Comparison of ENCODE assay signal across 19 cellular contexts in genomic region chr22:46747646-46748045, GRCh38.
"Had no signal": no experiment of that assay in that cellular context is flagged by ENCODE, and none has a peak within 500 bp of the region (broad histone marks: within the 10 kb centered on the region; RNA-seq: fewer than 3 reads in every experiment).

No MANE protein-coding gene starts in this region.

- DNase-seq: activated CD4-positive, alpha-beta T cell treated with anti-CD3 and anti-CD28 coated beads, Interleukin-2, amount 10 ng/mL, durations not matched to agents 24 days and 14 days; activated naive CD4-positive, alpha-beta T cell treated with anti-CD3 and anti-CD28 coated beads, Interleukin-2, amount 50 U/mL, for 16 hours; adrenal gland; body of pancreas; central memory CD4-positive, alpha-beta T cell; effector CD4-positive, alpha-beta T cell; foreskin keratinocyte; lower lobe of right lung; midbrain; naive B cell; stimulated activated CD4-positive, alpha-beta T cell treated with anti-CD3 and anti-CD28 coated beads, Interleukin-4, amount 100 ng/mL, for 4 hours; stimulated activated naive CD8-positive, alpha-beta T cell treated with anti-CD3 and anti-CD28 coated beads, Interleukin-15, amount 100 ng/mL, for 72 hours had no signal

- H3K36me3 Mint-ChIP-seq: naive B cell had no signal

- H3K27ac ChIP-seq: adrenal gland, coronary artery, foreskin keratinocyte, heart right ventricle, lower lobe of right lung, thoracic aorta had no signal

- H3K27me3 Mint-ChIP-seq: activated CD4-positive, alpha-beta T cell treated with anti-CD3 and anti-CD28 coated beads, Interleukin-2, amount 10 ng/mL, durations not matched to agents 24 days and 14 days; activated T-helper 17 cell treated with anti-CD3 and anti-CD28 coated beads, Interleukin-2, amount 50 U/mL, for 72 hours; stimulated activated naive CD8-positive, alpha-beta T cell treated with anti-CD3 and anti-CD28 coated beads, Interleukin-15, amount 100 ng/mL, for 72 hours had no signal

- H3K27ac Mint-ChIP-seq: activated CD4-positive, alpha-beta T cell treated with anti-CD3 and anti-CD28 coated beads, Interleukin-2, amount 10 ng/mL, durations not matched to agents 24 days and 14 days; activated T-helper 17 cell treated with anti-CD3 and anti-CD28 coated beads, Interleukin-2, amount 50 U/mL, for 72 hours; T-helper 1 cell treated with Interleukin-12 subunit alpha and Interleukin-12 subunit beta and Interleukin-4 antibody, amounts not matched to agents 30 μg/mL and 1 μg/mL, for 36 hours had no signal

- H3K36me3 ChIP-seq: adrenal gland, heart right ventricle, lower lobe of right lung, thoracic aorta had no signal

- H3K9me3 ChIP-seq: adrenal gland, body of pancreas, heart right ventricle, lower lobe of right lung, thoracic aorta had no signal

- FAIRE-seq: endothelial cell of umbilical vein had no signal

- H3K4me3 Mint-ChIP-seq: activated CD4-positive, alpha-beta T cell treated with anti-CD3 and anti-CD28 coated beads, Interleukin-2, amount 10 ng/mL, durations not matched to agents 24 days and 14 days; activated T-helper 17 cell treated with anti-CD3 and anti-CD28 coated beads, Interleukin-2, amount 50 U/mL, for 72 hours; naive B cell; stimulated activated naive CD8-positive, alpha-beta T cell treated with anti-CD3 and anti-CD28 coated beads, Interleukin-15, amount 100 ng/mL, for 72 hours; T-helper 1 cell treated with Interleukin-12 subunit alpha and Interleukin-12 subunit beta and Interleukin-4 antibody, amounts not matched to agents 30 μg/mL and 1 μg/mL, for 36 hours had no signal

- H3K9me3 Mint-ChIP-seq: activated T-helper 17 cell treated with anti-CD3 and anti-CD28 coated beads, Interleukin-2, amount 50 U/mL, for 72 hours had no signal

- H3K4me3 ChIP-seq: adrenal gland, body of pancreas, coronary artery, heart right ventricle, lower lobe of right lung, skin epidermis, thoracic aorta had no signal

- ATAC-seq: activated T-helper 17 cell treated with anti-CD3 and anti-CD28 coated beads, Interleukin-2, amount 50 U/mL, for 72 hours; body of pancreas; foreskin keratinocyte; lower lobe of right lung; stimulated activated naive CD8-positive, alpha-beta T cell treated with anti-CD3 and anti-CD28 coated beads, Interleukin-15, amount 100 ng/mL, for 72 hours had no signal

- H3K27me3 ChIP-seq: adrenal gland, body of pancreas, heart right ventricle had no signal
